ENCODE assay signal across 28 cellular contexts in the genomic region with DNA sequence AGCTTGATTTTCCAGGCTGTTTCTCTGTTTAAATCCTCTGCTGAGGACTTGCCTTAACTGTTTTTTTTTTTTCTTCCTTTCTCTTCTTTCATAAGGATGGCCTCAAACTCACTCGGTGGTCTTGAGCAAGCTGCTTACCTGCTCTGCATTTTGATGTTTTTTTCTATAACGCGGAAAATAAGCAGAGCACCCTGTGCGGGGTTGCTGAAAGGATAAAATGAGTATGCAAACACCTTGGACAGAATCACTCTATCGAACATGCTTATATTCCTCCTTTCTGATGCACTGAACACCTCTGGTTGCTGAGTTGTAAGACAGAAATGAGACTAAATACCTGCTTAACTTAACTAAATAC. TPM values are rescaled to one million over a fixed set of nuclear protein-coding genes. Genes with fewer than 3 reads are reported as not detected.
DNase-seq lines count a peak whose midpoint lies in the region; ATAC-seq and TF ChIP-seq lines count a peak whose summit lies in the region.
"Had no signal": no experiment of that assay in that cellular context is flagged by ENCODE, and none has a peak within 500 bp of the region (broad histone marks: within the 10 kb centered on the region; RNA-seq: fewer than 3 reads in every experiment).

No MANE protein-coding gene starts in this region.

- H3K27ac ChIP-seq in C4-2B, result peak overlapping the region; percentile 45
- H3K27ac ChIP-seq in foreskin keratinocyte, result peak overlapping the region; percentile 17
- H3K27ac ChIP-seq in parathyroid adenoma, result peak overlapping the region; percentile 93
- H3K27ac ChIP-seq: body of pancreas had no signal

- ATAC-seq in foreskin keratinocyte, result no peak
- ATAC-seq in HG03460 (IDR thresholded peaks at IDR 0.05; ENCODE audit: unreplicated experiment), result no peak
- ATAC-seq in HG03442 (IDR thresholded peaks at IDR 0.05; ENCODE audit: unreplicated experiment), result no peak
- ATAC-seq: body of pancreas; stimulated activated naive B cell treated with anti-CD40 and anti-IgM and Interleukin-4, amounts not matched to agents 10 μg/mL and 1 μg/mL and 100 μg/mL, for 72 hours had no signal

- H3K4me1 ChIP-seq in foreskin keratinocyte (peaks cover 46% of the 10 kb centered on the region), parathyroid adenoma (peaks cover 43% of the 10 kb centered on the region)

- H3K79me2 ChIP-seq in parathyroid adenoma, result no peaks in the 10 kb centered on the region

- H2AFZ ChIP-seq in parathyroid adenoma, result peak overlapping the region; percentile 35

- H3K36me3 ChIP-seq in parathyroid adenoma (ENCODE audit: control insufficient read depth, insufficient read depth, low read length), result no peaks in the 10 kb centered on the region
- H3K36me3 ChIP-seq: Peyer's patch had no signal

- no peak overlapping the region for H3K9ac ChIP-seq in parathyroid adenoma

- H3K27me3 ChIP-seq in foreskin keratinocyte (no peaks in the 10 kb centered on the region), parathyroid adenoma (ENCODE audit: control insufficient read depth, insufficient read depth, low read length) (no peaks in the 10 kb centered on the region)
- H3K27me3 ChIP-seq: body of pancreas, Peyer's patch had no signal

- no peaks in the 10 kb centered on the region for H3K9me3 ChIP-seq in parathyroid adenoma (ENCODE audit: control insufficient read depth, low read length)
- H3K9me3 ChIP-seq: body of pancreas, Peyer's patch had no signal

- no peak for TF ChIP-seq CTCF in C4-2B (conservative IDR thresholded peaks at IDR 0.05)
- no peak for TF ChIP-seq CTCF in foreskin keratinocyte (conservative IDR thresholded peaks at IDR 0.05)
- TF ChIP-seq CTCF in parathyroid adenoma (IDR thresholded peaks at IDR 0.05), result no peak

- H3K4me2 ChIP-seq in parathyroid adenoma (ENCODE audit: low read length), result no peak overlapping the region

- H3K4me3 ChIP-seq in parathyroid adenoma (ENCODE audit: low read depth, low read length), result no peak overlapping the region
- H3K4me3 ChIP-seq: body of pancreas had no signal

- DNase-seq in KG1 (lab: John Stamatoyannopoulos, UW), result peak; percentile 19
- no peak for DNase-seq in foreskin keratinocyte
- DNase-seq in pons (ENCODE audit: low spot score), result no peak
- DNase-seq in hepatic stellate cell (ENCODE audit: low spot score), result no peak
- DNase-seq: activated CD4-positive, alpha-beta T cell treated with anti-CD3 and anti-CD28 coated beads, Interleukin-2, amount 10 ng/mL, durations not matched to agents 7 days and 5 days; activated gamma-delta T cell treated with Interleukin-2 at 50 U/mL for 16 hours; activated T-cell treated with anti-CD3 and anti-CD28 coated beads, Interleukin-2, amount 50 U/mL, for 24 hours; C1 segment of cervical spinal cord; Calu3; cerebellar nuclear complex; DMS79 treated with DMSO at 0.1 percent for 48 hours; glutamatergic neuron; kidney glomerular epithelial cell; naive B cell; NCI-H1092 treated with DMSO at 0.1 percent for 48 hours; NCI-H1930; NCI-H526 treated with DMSO at 0.1 percent for 48 hours; stimulated activated naive B cell treated with anti-CD40 and anti-IgM and Interleukin-4, amounts not matched to agents 10 μg/mL and 1 μg/mL and 100 μg/mL, for 72 hours; SW 1271; T1000 had no signal

RNA-seq across cellular contexts. Expression of a gene that starts 41.1 kb away (rescaled TPM):
- 0.35 and 0.44 TPM in 2 replicates for total RNA-seq in foreskin keratinocyte
- polyA plus RNA-seq in foreskin keratinocyte, result 0.04 and 0.07 TPM in 2 replicates
- total RNA-seq: body of pancreas, Calu3, osteoblast had no signal
- polyA plus RNA-seq: adipose tissue had no signal

Comparison
In these comparisons a context has a peak if more than half of its experiments do, and no peak if none do; other contexts are left out.
1. H3K27ac ChIP-seq: peak in every context shown above with its lines; median percentile 93 in parathyroid adenoma; 45 in C4-2B; 17 in foreskin keratinocyte.